In the genomic region with DNA sequence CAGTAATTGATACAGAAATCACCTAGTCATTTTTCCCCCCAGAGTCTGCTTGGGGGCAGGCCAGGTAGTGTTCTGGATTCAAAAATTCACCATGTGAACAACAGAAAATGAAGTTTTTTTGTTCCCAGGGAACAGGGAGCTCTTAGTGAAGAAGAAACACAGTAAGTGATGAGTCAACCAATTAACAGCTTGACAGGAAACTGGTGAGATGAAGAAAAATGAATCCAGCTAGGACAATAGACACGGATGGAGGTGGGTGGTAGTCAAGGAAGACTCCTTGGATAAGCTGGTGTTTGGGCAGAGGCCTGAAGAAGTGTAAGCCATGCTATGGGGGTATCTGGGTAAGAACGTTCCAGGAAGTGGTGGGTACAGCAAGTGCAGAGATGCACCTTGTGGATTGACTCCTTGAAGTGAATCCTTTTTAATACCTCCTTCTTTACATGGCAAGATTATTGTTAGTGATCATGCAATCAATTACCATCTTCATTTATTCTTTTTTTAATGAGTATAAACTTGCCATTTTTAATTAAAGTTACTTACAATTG, we compare ENCODE assay signal across 28 cellular contexts.
"Had no signal": no experiment of that assay in that cellular context is flagged by ENCODE, and none has a peak within 500 bp of the region (broad histone marks: within the 10 kb centered on the region; RNA-seq: fewer than 3 reads in every experiment).

No MANE protein-coding gene starts in this region.

- H3K27me3 Mint-ChIP-seq: activated CD4-positive, alpha-beta T cell treated with anti-CD3 and anti-CD28 coated beads, Interleukin-2, amount 10 ng/mL, durations not matched to agents 24 days and 14 days; activated naive CD4-positive, alpha-beta T cell treated with anti-CD3 and anti-CD28 coated beads, Interleukin-2, amount 50 U/mL, for 24 hours; memory B cell; stimulated activated naive CD8-positive, alpha-beta T cell treated with anti-CD3 and anti-CD28 coated beads, Interleukin-15, amount 100 ng/mL, for 72 hours had no signal

- H3K4me1 Mint-ChIP-seq: activated CD4-positive, alpha-beta memory T cell treated with anti-CD3 and anti-CD28 coated beads, Interleukin-2, amount 10 ng/mL, durations not matched to agents 7 days and 5 days; activated CD4-positive, alpha-beta T cell treated with anti-CD3 and anti-CD28 coated beads, Interleukin-2, amount 10 ng/mL, durations not matched to agents 24 days and 14 days; activated CD8-positive, alpha-beta memory T cell treated with anti-CD3 and anti-CD28 coated beads, Interleukin-2, amount 10 ng/mL, durations not matched to agents 7 days and 5 days; activated naive CD4-positive, alpha-beta T cell treated with anti-CD3 and anti-CD28 coated beads, Interleukin-2, amount 50 U/mL, for 24 hours; memory B cell; stimulated activated effector memory CD8-positive, alpha-beta T cell treated with anti-CD3 and anti-CD28 coated beads, Interleukin-12 subunit alpha, Interleukin-12 subunit beta, amount 100 ng/mL, for 72 hours; stimulated activated naive CD8-positive, alpha-beta T cell treated with anti-CD3 and anti-CD28 coated beads, Interleukin-15, amount 100 ng/mL, for 72 hours had no signal

- FAIRE-seq: colon, endothelial cell of umbilical vein, islet of Langerhans, small intestine, urothelium cell line had no signal

- H3K9me3 Mint-ChIP-seq: activated CD4-positive, alpha-beta memory T cell treated with anti-CD3 and anti-CD28 coated beads, Interleukin-2, amount 10 ng/mL, durations not matched to agents 7 days and 5 days; activated CD4-positive, alpha-beta T cell treated with anti-CD3 and anti-CD28 coated beads, Interleukin-2, amount 10 ng/mL, durations not matched to agents 24 days and 14 days; activated naive CD4-positive, alpha-beta T cell treated with anti-CD3 and anti-CD28 coated beads, Interleukin-2, amount 50 U/mL, for 24 hours; effector memory CD8-positive, alpha-beta T cell; memory B cell; stimulated activated effector memory CD8-positive, alpha-beta T cell treated with anti-CD3 and anti-CD28 coated beads, Interleukin-12 subunit alpha, Interleukin-12 subunit beta, amount 100 ng/mL, for 72 hours; stimulated activated naive CD8-positive, alpha-beta T cell treated with anti-CD3 and anti-CD28 coated beads, Interleukin-15, amount 100 ng/mL, for 72 hours; T-helper 1 cell treated with Interleukin-12 subunit alpha and Interleukin-12 subunit beta and Interleukin-4 antibody, amounts not matched to agents 30 μg/mL and 1 μg/mL, for 36 hours had no signal

- H3K4me3 ChIP-seq: body of pancreas, dorsolateral prefrontal cortex, hepatocyte, right lobe of liver, suprapubic skin, tibial nerve had no signal

- H3K36me3 Mint-ChIP-seq: activated CD8-positive, alpha-beta memory T cell treated with anti-CD3 and anti-CD28 coated beads, Interleukin-2, amount 10 ng/mL, durations not matched to agents 7 days and 5 days; activated naive CD4-positive, alpha-beta T cell treated with anti-CD3 and anti-CD28 coated beads, Interleukin-2, amount 50 U/mL, for 24 hours; memory B cell; stimulated activated effector memory CD8-positive, alpha-beta T cell treated with anti-CD3 and anti-CD28 coated beads, Interleukin-12 subunit alpha, Interleukin-12 subunit beta, amount 100 ng/mL, for 72 hours had no signal

- H3K27ac Mint-ChIP-seq: activated CD4-positive, alpha-beta memory T cell treated with anti-CD3 and anti-CD28 coated beads, Interleukin-2, amount 10 ng/mL, durations not matched to agents 7 days and 5 days; activated CD4-positive, alpha-beta T cell treated with anti-CD3 and anti-CD28 coated beads, Interleukin-2, amount 10 ng/mL, durations not matched to agents 24 days and 14 days; activated CD8-positive, alpha-beta memory T cell treated with anti-CD3 and anti-CD28 coated beads, Interleukin-2, amount 10 ng/mL, durations not matched to agents 7 days and 5 days; activated naive CD4-positive, alpha-beta T cell treated with anti-CD3 and anti-CD28 coated beads, Interleukin-2, amount 50 U/mL, for 24 hours; effector memory CD8-positive, alpha-beta T cell; memory B cell; nephron progenitor cell; stimulated activated effector memory CD8-positive, alpha-beta T cell treated with anti-CD3 and anti-CD28 coated beads, Interleukin-12 subunit alpha, Interleukin-12 subunit beta, amount 100 ng/mL, for 72 hours; stimulated activated naive CD8-positive, alpha-beta T cell treated with anti-CD3 and anti-CD28 coated beads, Interleukin-15, amount 100 ng/mL, for 72 hours; T-helper 1 cell treated with Interleukin-12 subunit alpha and Interleukin-12 subunit beta and Interleukin-4 antibody, amounts not matched to agents 30 μg/mL and 1 μg/mL, for 36 hours had no signal

- H3K4me1 ChIP-seq: body of pancreas, right lobe of liver, suprapubic skin had no signal

- H3K27me3 ChIP-seq: body of pancreas, right lobe of liver, suprapubic skin, tibial nerve had no signal

- H3K9me3 ChIP-seq: body of pancreas, right lobe of liver, suprapubic skin had no signal

- H3K4me3 Mint-ChIP-seq: activated CD4-positive, alpha-beta memory T cell treated with anti-CD3 and anti-CD28 coated beads, Interleukin-2, amount 10 ng/mL, durations not matched to agents 7 days and 5 days; activated CD4-positive, alpha-beta T cell treated with anti-CD3 and anti-CD28 coated beads, Interleukin-2, amount 10 ng/mL, durations not matched to agents 24 days and 14 days; activated CD8-positive, alpha-beta memory T cell treated with anti-CD3 and anti-CD28 coated beads, Interleukin-2, amount 10 ng/mL, durations not matched to agents 7 days and 5 days; activated naive CD4-positive, alpha-beta T cell treated with anti-CD3 and anti-CD28 coated beads, Interleukin-2, amount 50 U/mL, for 24 hours; effector memory CD8-positive, alpha-beta T cell; memory B cell; nephron progenitor cell; stimulated activated effector memory CD8-positive, alpha-beta T cell treated with anti-CD3 and anti-CD28 coated beads, Interleukin-12 subunit alpha, Interleukin-12 subunit beta, amount 100 ng/mL, for 72 hours; stimulated activated naive CD8-positive, alpha-beta T cell treated with anti-CD3 and anti-CD28 coated beads, Interleukin-15, amount 100 ng/mL, for 72 hours; T-helper 1 cell treated with Interleukin-12 subunit alpha and Interleukin-12 subunit beta and Interleukin-4 antibody, amounts not matched to agents 30 μg/mL and 1 μg/mL, for 36 hours had no signal

- H2AFZ ChIP-seq: hepatocyte had no signal

- DNase-seq: activated CD4-positive, alpha-beta memory T cell treated with anti-CD3 and anti-CD28 coated beads, Interleukin-2, amount 10 ng/mL, durations not matched to agents 7 days and 5 days; activated CD4-positive, alpha-beta T cell treated with anti-CD3 and anti-CD28 coated beads, Interleukin-2, amount 10 ng/mL, durations not matched to agents 24 days and 14 days; activated CD8-positive, alpha-beta memory T cell treated with anti-CD3 and anti-CD28 coated beads, Interleukin-2, amount 10 ng/mL, durations not matched to agents 7 days and 5 days; activated gamma-delta T cell; activated T-cell treated with anti-CD3 and anti-CD28 coated beads for 4 hours; body of pancreas; central memory CD4-positive, alpha-beta T cell; dorsolateral prefrontal cortex; effector memory CD8-positive, alpha-beta T cell; foreskin fibroblast; left colon; nephron progenitor cell; posterior cingulate gyrus; right lobe of liver; small intestine; stimulated activated CD4-positive, alpha-beta T cell treated with anti-CD3 and anti-CD28 coated beads, Interleukin-2, amount 100 ng/mL, for 24 hours; stimulated activated naive CD8-positive, alpha-beta T cell treated with anti-CD3 and anti-CD28 coated beads, Interleukin-15, amount 100 ng/mL, for 72 hours had no signal

- H3K4me2 ChIP-seq: hepatocyte had no signal

- H3K27ac ChIP-seq: body of pancreas, dorsolateral prefrontal cortex, hepatocyte, right lobe of liver, suprapubic skin, tibial nerve had no signal

- H3K36me3 ChIP-seq: right lobe of liver, suprapubic skin, tibial nerve had no signal

- H3K79me2 ChIP-seq: hepatocyte had no signal
